ENCODE assay signal across 11 cellular contexts in genomic region chr4:100299441-100299840, GRCh38.
DNase-seq lines count a peak whose midpoint lies in the region; ATAC-seq and TF ChIP-seq lines count a peak whose summit lies in the region.
"Had no signal": no experiment of that assay in that cellular context is flagged by ENCODE, and none has a peak within 500 bp of the region (broad histone marks: within the 10 kb centered on the region; RNA-seq: fewer than 3 reads in every experiment).

No MANE protein-coding gene starts in this region.

- peaks cover 23% of the 10 kb centered on the region for H3K4me1 Mint-ChIP-seq in nephron
- no peaks in the 10 kb centered on the region for H3K4me1 Mint-ChIP-seq in stimulated activated memory B cell treated with anti-CD40 and anti-IgM and Interleukin-4, amounts not matched to agents 10 μg/mL and 1 μg/mL and 100 μg/mL, for 72 hours
- H3K4me1 Mint-ChIP-seq: activated CD4-positive, alpha-beta T cell treated with anti-CD3 and anti-CD28 coated beads, Interleukin-2, amount 10 ng/mL, durations not matched to agents 24 days and 14 days had no signal

- peaks cover 4% of the 10 kb centered on the region for H3K9me3 Mint-ChIP-seq in nephron
- no peaks in the 10 kb centered on the region for H3K9me3 Mint-ChIP-seq in stimulated activated memory B cell treated with anti-CD40 and anti-IgM and Interleukin-4, amounts not matched to agents 10 μg/mL and 1 μg/mL and 100 μg/mL, for 72 hours

- H3K36me3 Mint-ChIP-seq in nephron (ENCODE audit: low read depth): no peaks in the 10 kb centered on the region
- no peaks in the 10 kb centered on the region for H3K36me3 Mint-ChIP-seq in stimulated activated memory B cell treated with anti-CD40 and anti-IgM and Interleukin-4, amounts not matched to agents 10 μg/mL and 1 μg/mL and 100 μg/mL, for 72 hours

- ATAC-seq in stimulated activated memory B cell treated with anti-CD40 and anti-IgM and Interleukin-4, amounts not matched to agents 10 μg/mL and 1 μg/mL and 100 μg/mL, for 72 hours: no peak

- WGBS in urinary bladder: 23% methylated on average over 1 of the region's 1 CpG

- H3K27me3 Mint-ChIP-seq in nephron (ENCODE audit: low read depth): no peaks in the 10 kb centered on the region
- H3K27me3 Mint-ChIP-seq in stimulated activated memory B cell treated with anti-CD40 and anti-IgM and Interleukin-4, amounts not matched to agents 10 μg/mL and 1 μg/mL and 100 μg/mL, for 72 hours: no peaks in the 10 kb centered on the region
- H3K27me3 Mint-ChIP-seq: activated CD4-positive, alpha-beta T cell treated with anti-CD3 and anti-CD28 coated beads, Interleukin-2, amount 10 ng/mL, durations not matched to agents 24 days and 14 days had no signal

- no peaks in the 10 kb centered on the region for H3K4me1 ChIP-seq in urinary bladder (ENCODE audit: insufficient read depth)

- peak overlapping the region; percentile 79 for H3K27ac ChIP-seq in urinary bladder (ENCODE audit: low read depth)
- H3K27ac ChIP-seq: C4-2B had no signal

- no peaks in the 10 kb centered on the region for H3K36me3 ChIP-seq in urinary bladder (ENCODE audit: insufficient read depth)

- H3K27ac Mint-ChIP-seq in nephron: peak overlapping the region; percentile 76 to 85 (median 78)
- no peak overlapping the region for H3K27ac Mint-ChIP-seq in stimulated activated memory B cell treated with anti-CD40 and anti-IgM and Interleukin-4, amounts not matched to agents 10 μg/mL and 1 μg/mL and 100 μg/mL, for 72 hours
- H3K27ac Mint-ChIP-seq: activated CD4-positive, alpha-beta T cell treated with anti-CD3 and anti-CD28 coated beads, Interleukin-2, amount 10 ng/mL, durations not matched to agents 24 days and 14 days had no signal

- DNase-seq in LoVo (ENCODE audit: low spot score) (peak; percentile 68), choroid plexus epithelial cell (ENCODE audit: low read depth) (peak; percentile 35), dermis blood vessel endothelial cell (no peak), MV-4-11 (lab: John Stamatoyannopoulos, UW) (no peak)
- DNase-seq: activated CD4-positive, alpha-beta T cell treated with anti-CD3 and anti-CD28 coated beads, Interleukin-2, amount 10 ng/mL, durations not matched to agents 24 days and 14 days; erythroblast; NCI-H1436 treated with DMSO at 0.1 percent for 48 hours had no signal

- no peak overlapping the region for H3K4me3 ChIP-seq in choroid plexus epithelial cell (ENCODE audit: low read depth, low read length)
- no peak overlapping the region for H3K4me3 ChIP-seq in urinary bladder (ENCODE audit: low read depth, low read length)

- H3K4me3 Mint-ChIP-seq in nephron: no peak overlapping the region
- no peak overlapping the region for H3K4me3 Mint-ChIP-seq in stimulated activated memory B cell treated with anti-CD40 and anti-IgM and Interleukin-4, amounts not matched to agents 10 μg/mL and 1 μg/mL and 100 μg/mL, for 72 hours
- H3K4me3 Mint-ChIP-seq: activated CD4-positive, alpha-beta T cell treated with anti-CD3 and anti-CD28 coated beads, Interleukin-2, amount 10 ng/mL, durations not matched to agents 24 days and 14 days had no signal

- TF ChIP-seq CTCF in choroid plexus epithelial cell (conservative IDR thresholded peaks at IDR 0.05; ENCODE audit: low read depth, low read length): no peak
- no peak for TF ChIP-seq CTCF in nephron (IDR thresholded peaks at IDR 0.05; ENCODE audit: unreplicated experiment in 3 of 3)

Comparison
In these comparisons a context has a peak if more than half of its experiments do, and no peak if none do; other contexts are left out.
1. DNase-seq: peak in LoVo (single experiment) and choroid plexus epithelial cell (single experiment); none in dermis blood vessel endothelial cell (single experiment) and MV-4-11 (single experiment).